Comparison of ENCODE assay signal across 8 cellular contexts in genomic region chrX:56232221-56233082, GRCh38. TPM values are rescaled to one million over a fixed set of nuclear protein-coding genes. Genes with fewer than 3 reads are reported as not detected.
DNase-seq lines count a peak whose midpoint lies in the region; ATAC-seq and TF ChIP-seq lines count a peak whose summit lies in the region.

Gene KLF8, plus strand, starts transcription at chrX:56232356. Its CDS starts 979 bp downstream, at chrX:56233335.

- H3K4me3 Mint-ChIP-seq in activated T-helper 2 cell treated with anti-CD3 and anti-CD28 coated beads, Interferon-gamma antibody, Interleukin-2, Interleukin-4, amounts not matched to agents 10 μg/mL and 5 μg/mL and 100 μg/mL, durations not matched to agents 14 hours and 24 hours and 36 hours (ENCODE audit: low read depth): peak within 1 kb of the TSS; percentile 86

- H3K36me3 ChIP-seq in prostate gland: no peaks in the 10 kb centered on the region

- H3K9me3 Mint-ChIP-seq in activated T-helper 2 cell treated with anti-CD3 and anti-CD28 coated beads, Interferon-gamma antibody, Interleukin-2, Interleukin-4, amounts not matched to agents 10 μg/mL and 5 μg/mL and 100 μg/mL, durations not matched to agents 14 hours and 24 hours and 36 hours: no peaks in the 10 kb centered on the region

- H3K36me3 Mint-ChIP-seq in activated T-helper 2 cell treated with anti-CD3 and anti-CD28 coated beads, Interferon-gamma antibody, Interleukin-2, Interleukin-4, amounts not matched to agents 10 μg/mL and 5 μg/mL and 100 μg/mL, durations not matched to agents 14 hours and 24 hours and 36 hours (ENCODE audit: low read depth): peaks cover 3% of the 10 kb centered on the region

- ATAC-seq in GM21381 (IDR thresholded peaks at IDR 0.05; ENCODE audit: unreplicated experiment) (peak; percentile 65), Right ventricle myocardium superior (ENCODE audit: poor library complexity) (peak; percentile 86)

- peak within 1 kb of the TSS; percentile 68 to 72 for H3K27ac ChIP-seq in prostate gland

- peaks cover 24% of the 10 kb centered on the region for H3K4me1 Mint-ChIP-seq in activated T-helper 2 cell treated with anti-CD3 and anti-CD28 coated beads, Interferon-gamma antibody, Interleukin-2, Interleukin-4, amounts not matched to agents 10 μg/mL and 5 μg/mL and 100 μg/mL, durations not matched to agents 14 hours and 24 hours and 36 hours (ENCODE audit: low read depth)

- peak; percentile 41 for TF ChIP-seq POLR2A in prostate gland (IDR thresholded peaks at IDR 0.05)

- no peaks in the 10 kb centered on the region for H3K27me3 ChIP-seq in prostate gland (replicated peaks; ENCODE audit: insufficient read depth)

- peak in 2 of 4 experiments; percentile 8 to 17 for TF ChIP-seq CTCF in prostate gland (IDR thresholded peaks at IDR 0.05)

- peak within 1 kb of the TSS; percentile 63 for H3K27ac Mint-ChIP-seq in activated T-helper 2 cell treated with anti-CD3 and anti-CD28 coated beads, Interferon-gamma antibody, Interleukin-2, Interleukin-4, amounts not matched to agents 10 μg/mL and 5 μg/mL and 100 μg/mL, durations not matched to agents 14 hours and 24 hours and 36 hours

- in situ Hi-C loops in KBM-7 (cut with MboI; ENCODE audit: low pct_unique_long_range_greater_than_20kb, low sequenced_read_pairs): no loop called here

- H3K4me3 ChIP-seq in prostate gland: peak within 1 kb of the TSS; percentile 30 to 33

- DNase-seq in DMS114 treated with DMSO at 0.1 percent for 48 hours (lab: John Stamatoyannopoulos, UW; ENCODE audit: unreplicated experiment): peak; percentile 24
- peak; percentile 9 for DNase-seq in KBM-7
- peak; percentile 24 for DNase-seq in activated T-helper 2 cell treated with anti-CD3 and anti-CD28 coated beads, Interferon-gamma antibody, Interleukin-2, Interleukin-4, amounts not matched to agents 10 μg/mL and 5 μg/mL and 100 μg/mL, durations not matched to agents 14 hours and 24 hours and 36 hours (ENCODE audit: low spot score)
- DNase-seq in Right ventricle myocardium superior: peak; percentile 55
- DNase-seq in prostate gland (ENCODE audit: low spot score): peak; percentile 61
- DNase-seq in NCI-H446 (lab: John Stamatoyannopoulos, UW): no peak
- DNase-seq in cortex of kidney (lab: John Stamatoyannopoulos, UW): no peak

- no peaks in the 10 kb centered on the region for H3K4me1 ChIP-seq in prostate gland (replicated peaks)

- H3K9me3 ChIP-seq in prostate gland: no peaks in the 10 kb centered on the region

- WGBS in prostate gland: 3% methylated on average over 34 of the region's 38 CpGs

- peaks cover 6% of the 10 kb centered on the region for H3K27me3 Mint-ChIP-seq in activated T-helper 2 cell treated with anti-CD3 and anti-CD28 coated beads, Interferon-gamma antibody, Interleukin-2, Interleukin-4, amounts not matched to agents 10 μg/mL and 5 μg/mL and 100 μg/mL, durations not matched to agents 14 hours and 24 hours and 36 hours (ENCODE audit: low read depth)

- intact Hi-C loops in activated T-helper 2 cell treated with anti-CD3 and anti-CD28 coated beads, Interferon-gamma antibody, Interleukin-2, Interleukin-4, amounts not matched to agents 10 μg/mL and 5 μg/mL and 100 μg/mL, durations not matched to agents 14 hours and 24 hours and 36 hours (cut with micrococcal nuclease): loop anchor here (5.0 kb wide), 1 partner anchor 325 kb away; no protein-coding TSS in a partner anchor
- intact Hi-C loops in Right ventricle myocardium superior (cut with DNase I): no loop called here
- intact Hi-C loops in prostate gland (cut with DNase I): loop anchor here (10.0 kb wide), 2 partner anchors 332 to 518 kb away; partner anchors contain the start of genes RRAGB and UBQLN2

RNA-seq across cellular contexts. Expression of gene KLF8, which starts in this region (rescaled TPM):
- total RNA-seq in activated T-helper 2 cell treated with anti-CD3 and anti-CD28 coated beads, Interferon-gamma antibody, Interleukin-2, Interleukin-4, amounts not matched to agents 10 μg/mL and 5 μg/mL and 100 μg/mL, durations not matched to agents 14 hours and 24 hours and 36 hours: 7.4 and 7.5 TPM in 2 replicates
- total RNA-seq in Right ventricle myocardium superior: 3.2 TPM
- 10 to 100 TPM in 1 of 2 donors, 1 to 10 TPM in 1; 5.6 to 22.8 TPM for total RNA-seq in prostate gland

Comparison
In these comparisons a context has a peak if more than half of its experiments do, and no peak if none do; other contexts are left out.
1. DNase-seq: peak in DMS114 treated with DMSO at 0.1 percent for 48 hours (single experiment), KBM-7 (single experiment), activated T-helper 2 cell treated with anti-CD3 and anti-CD28 coated beads, Interferon-gamma antibody, Interleukin-2, Interleukin-4, amounts not matched to agents 10 μg/mL and 5 μg/mL and 100 μg/mL, durations not matched to agents 14 hours and 24 hours and 36 hours (single experiment), Right ventricle myocardium superior (single experiment) and prostate gland (single experiment); none in NCI-H446 (0 of 2) and cortex of kidney (single experiment).